In the genomic region with DNA sequence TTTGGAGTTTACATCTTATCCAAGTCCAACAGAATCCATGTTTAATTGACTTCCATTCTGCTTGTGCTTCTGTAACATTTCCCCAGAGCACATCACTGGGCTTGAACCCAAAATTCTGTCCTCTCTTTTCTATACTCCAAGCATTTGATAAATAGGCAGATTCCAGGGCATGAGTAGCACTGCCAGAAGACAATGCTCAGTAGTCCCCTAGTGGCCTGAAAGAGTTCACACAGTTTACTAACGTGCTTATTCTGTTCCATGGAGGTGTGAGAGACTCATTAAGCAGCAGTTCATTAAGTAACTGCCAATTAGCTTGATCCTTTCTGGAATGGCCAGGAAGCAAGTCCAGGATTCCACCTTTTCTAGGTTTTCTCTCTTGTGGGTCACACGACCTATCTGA, we compare ENCODE assay signal across 9 cellular contexts. TPM values are rescaled to one million over a fixed set of nuclear protein-coding genes. Genes with fewer than 3 reads are reported as not detected.
DNase-seq lines count a peak whose midpoint lies in the region; ATAC-seq and TF ChIP-seq lines count a peak whose summit lies in the region.
"Had no signal": no experiment of that assay in that cellular context is flagged by ENCODE, and none has a peak within 500 bp of the region (broad histone marks: within the 10 kb centered on the region; RNA-seq: fewer than 3 reads in every experiment).

No MANE protein-coding gene starts in this region.

- no peak for TF ChIP-seq POLR2A in suprapubic skin (IDR thresholded peaks at IDR 0.05)

- peak; percentile 92 for ATAC-seq in GM21515 (IDR thresholded peaks at IDR 0.05; ENCODE audit: unreplicated experiment)

- no peaks in the 10 kb centered on the region for H3K9me3 ChIP-seq in suprapubic skin

- no peak for TF ChIP-seq EP300 in suprapubic skin (IDR thresholded peaks at IDR 0.05)

- no peaks in the 10 kb centered on the region for H3K27me3 ChIP-seq in suprapubic skin

- intact Hi-C loops in posterior cingulate gyrus (cut with DNase I) = no loop called here

- no peaks in the 10 kb centered on the region for H3K36me3 ChIP-seq in suprapubic skin

- in situ Hi-C loops in G401 (cut with HindIII; ENCODE audit: low sequenced_read_pairs) = no loop called here

- H3K4me3 ChIP-seq in cardiac fibroblast (replicated peaks in 1 of 2; ENCODE audit: low read depth in 2 of 2, low read length in 2 of 2) = no peak overlapping the region
- no peak overlapping the region for H3K4me3 ChIP-seq in suprapubic skin

- H3K4me1 ChIP-seq in suprapubic skin = no peaks in the 10 kb centered on the region

- H3K27ac ChIP-seq in suprapubic skin = no peak overlapping the region

- DNase-seq in G401 (ENCODE audit: low spot score) (peak; percentile 43), HuH-7 (ENCODE audit: low spot score) (peak; percentile 4), cardiac fibroblast (ENCODE audit: low read depth in 2 of 2) (no peak), DMS79 treated with DMSO at 0.1 percent for 48 hours (lab: John Stamatoyannopoulos, UW) (no peak), posterior cingulate gyrus (no peak), suprapubic skin (ENCODE audit: low spot score in 2 of 2) (no peak)
- DNase-seq in activated naive CD4-positive, alpha-beta T cell treated with anti-CD3 and anti-CD28 coated beads, Interleukin-2, amount 50 U/mL, for 16 hours = no peak

- peak; percentile 7 for TF ChIP-seq CTCF in cardiac fibroblast (IDR thresholded peaks at IDR 0.05; ENCODE audit: low read depth, low read length)
- no peak for TF ChIP-seq CTCF in suprapubic skin (IDR thresholded peaks at IDR 0.05)

- WGBS in suprapubic skin = 13% methylated on average over 2 of the region's 2 CpGs

RNA-seq across cellular contexts. Expression of a gene that starts 9.4 kb away (rescaled TPM):
- total RNA-seq in G401 (2014; rRNA removed; shearing (Covaris generic)) = not detected in 2 replicates
- total RNA-seq in suprapubic skin = not detected
- total RNA-seq: skeletal muscle tissue had no signal

Comparison
In these comparisons a context has a peak if more than half of its experiments do, and no peak if none do; other contexts are left out.
1. DNase-seq: peak in G401 (single experiment) and HuH-7 (single experiment); none in cardiac fibroblast (0 of 2), activated naive CD4-positive, alpha-beta T cell treated with anti-CD3 and anti-CD28 coated beads, Interleukin-2, amount 50 U/mL, for 16 hours (single experiment), DMS79 treated with DMSO at 0.1 percent for 48 hours (single experiment), posterior cingulate gyrus (0 of 10) and suprapubic skin (0 of 2).